ENCODE assay signal across 11 cellular contexts in genomic region chr3:99760602-99761001, GRCh38.
"Had no signal": no experiment of that assay in that cellular context is flagged by ENCODE, and none has a peak within 500 bp of the region (broad histone marks: within the 10 kb centered on the region; RNA-seq: fewer than 3 reads in every experiment).

No MANE protein-coding gene starts in this region.

- DNase-seq: activated CD4-positive, alpha-beta T cell treated with anti-CD3 and anti-CD28 coated beads for 4 hours; activated CD8-positive, alpha-beta memory T cell treated with anti-CD3 and anti-CD28 coated beads, Interleukin-2, amount 50 U/mL, for 4 hours; activated CD8-positive, alpha-beta T cell treated with anti-CD3 and anti-CD28 coated beads for 36 hours; activated naive CD4-positive, alpha-beta T cell; endodermal cell; glutamatergic neuron; nucleus accumbens; stimulated activated CD4-positive, alpha-beta T cell treated with anti-CD3 and anti-CD28 coated beads, Interleukin-4, amount 100 ng/mL, for 24 hours; WERI-Rb-1 had no signal

- H3K27ac ChIP-seq: uterus, WERI-Rb-1 had no signal

- H3K9me3 ChIP-seq: uterus had no signal

- ATAC-seq: activated CD8-positive, alpha-beta T cell treated with anti-CD3 and anti-CD28 coated beads for 36 hours; natural killer cell treated with Interleukin-12 subunit alpha and Interleukin-12 subunit beta and Interleukin-15 and Interleukin-18, amount 100 ng/mL, for 72 hours had no signal

- H3K27me3 ChIP-seq: uterus had no signal

- H3K4me3 ChIP-seq: uterus had no signal

- H3K36me3 ChIP-seq: uterus, WERI-Rb-1 had no signal
